In genomic region chr1:86833461-86834215, GRCh38 we compare ENCODE assay signal across 8 cellular contexts.
DNase-seq lines count a peak whose midpoint lies in the region; ATAC-seq, FAIRE-seq and TF ChIP-seq lines count a peak whose summit lies in the region.

No MANE protein-coding gene starts in this region.

- TF ChIP-seq CTCF in cardiac muscle cell (IDR thresholded peaks at IDR 0.05; ENCODE audit: low read depth, low read length) = peak; percentile 56
- TF ChIP-seq CTCF in psoas muscle (IDR thresholded peaks at IDR 0.05) = peak; percentile 70

- intact Hi-C loops in psoas muscle (cut with DNase I) = loop anchor here (2.0 to 5.0 kb wide), 5 partner anchors 56 to 251 kb away; no protein-coding TSS in a partner anchor

- no peak overlapping the region for H3K27ac Mint-ChIP-seq in activated naive CD8-positive, alpha-beta T cell treated with anti-CD3 and anti-CD28 coated beads, Interleukin-2, amount 10 ng/mL, durations not matched to agents 7 days and 5 days

- peaks cover 4% of the 10 kb centered on the region for H3K4me1 Mint-ChIP-seq in activated naive CD8-positive, alpha-beta T cell treated with anti-CD3 and anti-CD28 coated beads, Interleukin-2, amount 10 ng/mL, durations not matched to agents 7 days and 5 days

- no peak overlapping the region for H3K4me3 Mint-ChIP-seq in activated naive CD8-positive, alpha-beta T cell treated with anti-CD3 and anti-CD28 coated beads, Interleukin-2, amount 10 ng/mL, durations not matched to agents 7 days and 5 days

- H3K27me3 ChIP-seq in HAP-1 (ENCODE audit: low read depth) (no peaks in the 10 kb centered on the region), cardiac muscle cell (no peaks in the 10 kb centered on the region), psoas muscle (ENCODE audit: insufficient read depth in 3 of 3, low read length in 2 of 3) (no peaks in the 10 kb centered on the region)

- no peaks in the 10 kb centered on the region for H3K36me3 Mint-ChIP-seq in activated naive CD8-positive, alpha-beta T cell treated with anti-CD3 and anti-CD28 coated beads, Interleukin-2, amount 10 ng/mL, durations not matched to agents 7 days and 5 days

- no peak overlapping the region for H3K4me3 ChIP-seq in HAP-1
- no peak overlapping the region for H3K4me3 ChIP-seq in cardiac muscle cell
- H3K4me3 ChIP-seq in psoas muscle = no peak overlapping the region

- H3K4me1 ChIP-seq in HAP-1 (peaks cover 5% of the 10 kb centered on the region; the same call in 1 of the 2 replicates), cardiac muscle cell (ENCODE audit: low read depth) (no peaks in the 10 kb centered on the region), psoas muscle (no peaks in the 10 kb centered on the region)

- no peaks in the 10 kb centered on the region for H3K9me3 Mint-ChIP-seq in activated naive CD8-positive, alpha-beta T cell treated with anti-CD3 and anti-CD28 coated beads, Interleukin-2, amount 10 ng/mL, durations not matched to agents 7 days and 5 days

- H3K9me3 ChIP-seq in HAP-1 = no peaks in the 10 kb centered on the region
- H3K9me3 ChIP-seq in cardiac muscle cell (ENCODE audit: low read depth) = no peaks in the 10 kb centered on the region
- no peaks in the 10 kb centered on the region for H3K9me3 ChIP-seq in psoas muscle

- peak; percentile 88 to 95 for DNase-seq in HAP-1 (ENCODE audit: low spot score in 2 of 2)
- DNase-seq in NCI-H1092 (lab: John Stamatoyannopoulos, UW) = peak; percentile 88
- peak; percentile 39 for DNase-seq in activated naive CD8-positive, alpha-beta T cell treated with anti-CD3 and anti-CD28 coated beads, Interleukin-2, amount 10 ng/mL, durations not matched to agents 7 days and 5 days
- peak; percentile 88 to 94 for DNase-seq in cardiac muscle cell (ENCODE audit: low read depth in 1 of 2, low spot score in 1 of 2)
- DNase-seq in psoas muscle = peak; percentile 61 to 70

- peaks cover 2% of the 10 kb centered on the region for H3K27me3 Mint-ChIP-seq in activated naive CD8-positive, alpha-beta T cell treated with anti-CD3 and anti-CD28 coated beads, Interleukin-2, amount 10 ng/mL, durations not matched to agents 7 days and 5 days

- POLR2A ChIA-PET in activated naive CD8-positive, alpha-beta T cell treated with anti-CD3 and anti-CD28 coated beads, Interleukin-2, amount 10 ng/mL, durations not matched to agents 7 days and 5 days (lab: Charles Lee) = no interaction called here

- in situ Hi-C loops in HAP-1 (cut with MboI; ENCODE audit: low sequenced_read_pairs) = loop anchor here (10.0 kb wide), 1 partner anchor 251 kb away; no protein-coding TSS in a partner anchor

- peak; percentile 95 for FAIRE-seq in G401.6 (lab: Jason Lieb, UNC)

- 51 to 58% (median 52%) methylated on average over 17 of the region's 17 CpGs for WGBS in psoas muscle, 3 donors

- H3K36me3 ChIP-seq in HAP-1 (replicated peaks) (no peaks in the 10 kb centered on the region), cardiac muscle cell (no peaks in the 10 kb centered on the region), psoas muscle (ENCODE audit: insufficient read depth in 1 of 2, low read depth in 1 of 2) (no peaks in the 10 kb centered on the region)

- peak; percentile 98 for ATAC-seq in SK-N-SH treated with all-trans-retinoic acid at 6 μM for 48 hours
- peak; percentile 66 for ATAC-seq in activated naive CD8-positive, alpha-beta T cell treated with anti-CD3 and anti-CD28 coated beads, Interleukin-2, amount 10 ng/mL, durations not matched to agents 7 days and 5 days (ENCODE audit: low read depth)
- ATAC-seq in psoas muscle = peak; percentile 87 to 98 (median 91)
- no peak for ATAC-seq in GM19023 (IDR thresholded peaks at IDR 0.05; ENCODE audit: unreplicated experiment)

- H3K27ac ChIP-seq in cardiac muscle cell = no peak overlapping the region
- H3K27ac ChIP-seq in psoas muscle = no peak overlapping the region

TF ChIP-seq in SK-N-SH treated with all-trans-retinoic acid at 6 μM for 48 hours, 23 proteins besides CTCF, POLR2A, EP300 and RAD21:
- no peak for TF ChIP-seq GLIS3 (CRISPR knock-in tag; IDR thresholded peaks at IDR 0.05)
- peak; percentile 39; the same call in 1 of the 2 replicates for TF ChIP-seq ISL1 (CRISPR knock-in tag; IDR thresholded peaks at IDR 0.05)

Comparison
In these comparisons a context has a peak if more than half of its experiments do, and no peak if none do; other contexts are left out.
1. DNase-seq: peak in every context shown above with its lines; median percentile 92 in HAP-1; 91 in cardiac muscle cell; 88 in NCI-H1092; 66 in psoas muscle; 39 in activated naive CD8-positive, alpha-beta T cell treated with anti-CD3 and anti-CD28 coated beads, Interleukin-2, amount 10 ng/mL, durations not matched to agents 7 days and 5 days.